In genomic region chrY:10627116-10627515, GRCh38 we compare ENCODE assay signal across 1 cellular context.
TF ChIP-seq lines count a peak whose summit lies in the region.

No MANE protein-coding gene starts in this region.

TF ChIP-seq in HepG2, 621 proteins besides CTCF, POLR2A, EP300 and RAD21:
- no peak for TF ChIP-seq STAT6 (CRISPR knock-in tag; IDR thresholded peaks at IDR 0.05; ENCODE audit: borderline replicate concordance)
- TF ChIP-seq, protein P1, sequence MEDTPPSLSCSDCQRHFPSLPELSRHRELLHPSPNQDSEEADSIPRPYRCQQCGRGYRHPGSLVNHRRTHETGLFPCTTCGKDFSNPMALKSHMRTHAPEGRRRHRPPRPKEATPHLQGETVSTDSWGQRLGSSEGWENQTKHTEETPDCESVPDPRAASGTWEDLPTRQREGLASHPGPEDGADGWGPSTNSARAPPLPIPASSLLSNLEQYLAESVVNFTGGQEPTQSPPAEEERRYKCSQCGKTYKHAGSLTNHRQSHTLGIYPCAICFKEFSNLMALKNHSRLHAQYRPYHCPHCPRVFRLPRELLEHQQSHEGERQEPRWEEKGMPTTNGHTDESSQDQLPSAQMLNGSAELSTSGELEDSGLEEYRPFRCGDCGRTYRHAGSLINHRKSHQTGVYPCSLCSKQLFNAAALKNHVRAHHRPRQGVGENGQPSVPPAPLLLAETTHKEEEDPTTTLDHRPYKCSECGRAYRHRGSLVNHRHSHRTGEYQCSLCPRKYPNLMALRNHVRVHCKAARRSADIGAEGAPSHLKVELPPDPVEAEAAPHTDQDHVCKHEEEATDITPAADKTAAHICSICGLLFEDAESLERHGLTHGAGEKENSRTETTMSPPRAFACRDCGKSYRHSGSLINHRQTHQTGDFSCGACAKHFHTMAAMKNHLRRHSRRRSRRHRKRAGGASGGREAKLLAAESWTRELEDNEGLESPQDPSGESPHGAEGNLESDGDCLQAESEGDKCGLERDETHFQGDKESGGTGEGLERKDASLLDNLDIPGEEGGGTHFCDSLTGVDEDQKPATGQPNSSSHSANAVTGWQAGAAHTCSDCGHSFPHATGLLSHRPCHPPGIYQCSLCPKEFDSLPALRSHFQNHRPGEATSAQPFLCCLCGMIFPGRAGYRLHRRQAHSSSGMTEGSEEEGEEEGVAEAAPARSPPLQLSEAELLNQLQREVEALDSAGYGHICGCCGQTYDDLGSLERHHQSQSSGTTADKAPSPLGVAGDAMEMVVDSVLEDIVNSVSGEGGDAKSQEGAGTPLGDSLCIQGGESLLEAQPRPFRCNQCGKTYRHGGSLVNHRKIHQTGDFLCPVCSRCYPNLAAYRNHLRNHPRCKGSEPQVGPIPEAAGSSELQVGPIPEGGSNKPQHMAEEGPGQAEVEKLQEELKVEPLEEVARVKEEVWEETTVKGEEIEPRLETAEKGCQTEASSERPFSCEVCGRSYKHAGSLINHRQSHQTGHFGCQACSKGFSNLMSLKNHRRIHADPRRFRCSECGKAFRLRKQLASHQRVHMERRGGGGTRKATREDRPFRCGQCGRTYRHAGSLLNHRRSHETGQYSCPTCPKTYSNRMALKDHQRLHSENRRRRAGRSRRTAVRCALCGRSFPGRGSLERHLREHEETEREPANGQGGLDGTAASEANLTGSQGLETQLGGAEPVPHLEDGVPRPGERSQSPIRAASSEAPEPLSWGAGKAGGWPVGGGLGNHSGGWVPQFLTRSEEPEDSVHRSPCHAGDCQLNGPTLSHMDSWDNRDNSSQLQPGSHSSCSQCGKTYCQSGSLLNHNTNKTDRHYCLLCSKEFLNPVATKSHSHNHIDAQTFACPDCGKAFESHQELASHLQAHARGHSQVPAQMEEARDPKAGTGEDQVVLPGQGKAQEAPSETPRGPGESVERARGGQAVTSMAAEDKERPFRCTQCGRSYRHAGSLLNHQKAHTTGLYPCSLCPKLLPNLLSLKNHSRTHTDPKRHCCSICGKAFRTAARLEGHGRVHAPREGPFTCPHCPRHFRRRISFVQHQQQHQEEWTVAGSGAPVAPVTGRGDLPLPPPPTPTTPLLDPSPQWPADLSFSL (CRISPR knock-in tag; IDR thresholded peaks at IDR 0.05), result no peak
- no peak for TF ChIP-seq ZNF883 (CRISPR knock-in tag; IDR thresholded peaks at IDR 0.05; ENCODE audit: not compliant biosample characterization)
- no peak for TF ChIP-seq ZNF256 (CRISPR knock-in tag; conservative IDR thresholded peaks at IDR 0.05)
- TF ChIP-seq, protein P2, sequence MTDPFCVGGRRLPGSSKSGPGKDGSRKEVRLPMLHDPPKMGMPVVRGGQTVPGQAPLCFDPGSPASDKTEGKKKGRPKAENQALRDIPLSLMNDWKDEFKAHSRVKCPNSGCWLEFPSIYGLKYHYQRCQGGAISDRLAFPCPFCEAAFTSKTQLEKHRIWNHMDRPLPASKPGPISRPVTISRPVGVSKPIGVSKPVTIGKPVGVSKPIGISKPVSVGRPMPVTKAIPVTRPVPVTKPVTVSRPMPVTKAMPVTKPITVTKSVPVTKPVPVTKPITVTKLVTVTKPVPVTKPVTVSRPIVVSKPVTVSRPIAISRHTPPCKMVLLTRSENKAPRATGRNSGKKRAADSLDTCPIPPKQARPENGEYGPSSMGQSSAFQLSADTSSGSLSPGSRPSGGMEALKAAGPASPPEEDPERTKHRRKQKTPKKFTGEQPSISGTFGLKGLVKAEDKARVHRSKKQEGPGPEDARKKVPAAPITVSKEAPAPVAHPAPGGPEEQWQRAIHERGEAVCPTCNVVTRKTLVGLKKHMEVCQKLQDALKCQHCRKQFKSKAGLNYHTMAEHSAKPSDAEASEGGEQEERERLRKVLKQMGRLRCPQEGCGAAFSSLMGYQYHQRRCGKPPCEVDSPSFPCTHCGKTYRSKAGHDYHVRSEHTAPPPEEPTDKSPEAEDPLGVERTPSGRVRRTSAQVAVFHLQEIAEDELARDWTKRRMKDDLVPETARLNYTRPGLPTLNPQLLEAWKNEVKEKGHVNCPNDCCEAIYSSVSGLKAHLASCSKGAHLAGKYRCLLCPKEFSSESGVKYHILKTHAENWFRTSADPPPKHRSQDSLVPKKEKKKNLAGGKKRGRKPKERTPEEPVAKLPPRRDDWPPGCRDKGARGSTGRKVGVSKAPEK (CRISPR knock-in tag; IDR thresholded peaks at IDR 0.05; ENCODE audit: borderline replicate concordance), result no peak
- TF ChIP-seq CHD2 (IDR thresholded peaks at IDR 0.05; ENCODE audit: low read depth, low read length), result no peak
- TF ChIP-seq NCOA5 (CRISPR knock-in tag; IDR thresholded peaks at IDR 0.05), result no peak
- TF ChIP-seq ZNF737 (CRISPR knock-in tag; IDR thresholded peaks at IDR 0.05; ENCODE audit: borderline replicate concordance), result no peak
- TF ChIP-seq, protein P3, sequence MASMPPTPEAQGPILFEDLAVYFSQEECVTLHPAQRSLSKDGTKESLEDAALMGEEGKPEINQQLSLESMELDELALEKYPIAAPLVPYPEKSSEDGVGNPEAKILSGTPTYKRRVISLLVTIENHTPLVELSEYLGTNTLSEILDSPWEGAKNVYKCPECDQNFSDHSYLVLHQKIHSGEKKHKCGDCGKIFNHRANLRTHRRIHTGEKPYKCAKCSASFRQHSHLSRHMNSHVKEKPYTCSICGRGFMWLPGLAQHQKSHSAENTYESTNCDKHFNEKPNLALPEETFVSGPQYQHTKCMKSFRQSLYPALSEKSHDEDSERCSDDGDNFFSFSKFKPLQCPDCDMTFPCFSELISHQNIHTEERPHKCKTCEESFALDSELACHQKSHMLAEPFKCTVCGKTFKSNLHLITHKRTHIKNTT (CRISPR knock-in tag; IDR thresholded peaks at IDR 0.05), result no peak
- no peak for TF ChIP-seq ZNF207 (IDR thresholded peaks at IDR 0.05; ENCODE audit: borderline replicate concordance)
- no peak for TF ChIP-seq RAD51 (IDR thresholded peaks at IDR 0.05; ENCODE audit: borderline replicate concordance)
TF ChIP-seq in HepG2: peak in this region for 0.
